Comparison of ENCODE assay signal across 8 cellular contexts in genomic region chr10:52216852-52217251, GRCh38.
A peak's percentile ranks its signal among the peaks of the same experiment; 100 is the strongest.
DNase-seq lines count a peak whose midpoint lies in the region; ATAC-seq and TF ChIP-seq lines count a peak whose summit lies in the region.

No MANE protein-coding gene starts in this region.

- H3K23me2 ChIP-seq in H9 (ENCODE audit: insufficient read length, low read depth, low read length, poor library complexity, severe bottlenecking): no peaks in the 10 kb centered on the region

- H3K4me1 Mint-ChIP-seq in H9: peaks cover 52 to 60% of the 10 kb centered on the region in 2 experiments
- no peaks in the 10 kb centered on the region for H3K4me1 Mint-ChIP-seq in activated CD8-positive, alpha-beta memory T cell treated with anti-CD3 and anti-CD28 coated beads, Interleukin-2, amount 10 ng/mL, durations not matched to agents 7 days and 5 days

- no peak overlapping the region for H2AFZ ChIP-seq in H9 (ENCODE audit: low read length)
- peak overlapping the region; percentile 25; the same call in 1 of the 2 replicates for H2AFZ ChIP-seq in MM.1S (ENCODE audit: low read length)
- H2AFZ ChIP-seq in fibroblast of lung (ENCODE audit: low read length): no peak overlapping the region

- H4K8ac ChIP-seq in H9 (replicated peaks; ENCODE audit: insufficient read length, low read depth, low read length): no peak overlapping the region

- H3K36me3 ChIP-seq in MM.1S (replicated peaks; ENCODE audit: insufficient read depth, low read length) (no peaks in the 10 kb centered on the region), fibroblast of lung (ENCODE audit: control insufficient read depth, insufficient read depth, low read length) (no peaks in the 10 kb centered on the region), upper lobe of right lung (no peaks in the 10 kb centered on the region)

- peak overlapping the region in 2 of 3 experiments; percentile 31 to 71; a peak in 2 of 7 replicates for H3K27ac Mint-ChIP-seq in H9
- no peak overlapping the region for H3K27ac Mint-ChIP-seq in activated CD8-positive, alpha-beta memory T cell treated with anti-CD3 and anti-CD28 coated beads, Interleukin-2, amount 10 ng/mL, durations not matched to agents 7 days and 5 days

- H3F3A ChIP-seq in MM.1S (ENCODE audit: insufficient read depth, low read length): 0 out of 2 replicates have a peak, but pooled peaks cover 8% of the 10 kb centered on the region

- no peak overlapping the region for H3K4me3 ChIP-seq in GM12865 (ENCODE audit: low read depth, low read length)
- H3K4me3 ChIP-seq in MM.1S (ENCODE audit: low read length): no peak overlapping the region
- H3K4me3 ChIP-seq in fibroblast of lung (replicated peaks in 1 of 4; ENCODE audit: control extremely low read depth in 1 of 4, insufficient read depth in 1 of 4, low read depth in 3 of 4, low read length in 4 of 4): no peak overlapping the region
- H3K4me3 ChIP-seq in upper lobe of right lung: no peak overlapping the region

- no peaks in the 10 kb centered on the region for H3K79me1 ChIP-seq in H9 (ENCODE audit: insufficient read depth, low read depth, low read length, poor library complexity, severe bottlenecking)

- H3K18ac ChIP-seq in H9 (ENCODE audit: insufficient read length, low read depth, low read length): no peak overlapping the region

- no peak overlapping the region for H2BK12ac ChIP-seq in H9 (ENCODE audit: insufficient read length, low read depth, low read length)

- H2AK5ac ChIP-seq in H9 (ENCODE audit: insufficient read length, low read length): no peak overlapping the region

- H4K20me1 ChIP-seq in H9 (ENCODE audit: control insufficient read depth, insufficient read depth, insufficient read length) (no peaks in the 10 kb centered on the region), MM.1S (ENCODE audit: insufficient read depth, low read length) (no peaks in the 10 kb centered on the region; the same call in 1 of the 2 replicates), fibroblast of lung (ENCODE audit: control insufficient read depth, extremely low read depth, insufficient read depth, low read length) (no peaks in the 10 kb centered on the region)

- no peaks in the 10 kb centered on the region for H3K27me3 ChIP-seq in H9 (ENCODE audit: insufficient read depth, low read length)
- no peaks in the 10 kb centered on the region for H3K27me3 ChIP-seq in MM.1S (replicated peaks; ENCODE audit: insufficient read depth, low read length)
- no peaks in the 10 kb centered on the region for H3K27me3 ChIP-seq in fibroblast of lung (ENCODE audit: control insufficient read depth, insufficient read depth, low read length)
- no peaks in the 10 kb centered on the region for H3K27me3 ChIP-seq in upper lobe of right lung

- TF ChIP-seq CTCF in GM12865 (IDR thresholded peaks at IDR 0.05; ENCODE audit: insufficient read depth, low read depth, low read length, missing control alignments): no peak
- TF ChIP-seq CTCF in H9 (conservative IDR thresholded peaks at IDR 0.05): no peak
- no peak for TF ChIP-seq CTCF in MM.1S (IDR thresholded peaks at IDR 0.05; ENCODE audit: low read length)
- no peak for TF ChIP-seq CTCF in fibroblast of lung (conservative IDR thresholded peaks at IDR 0.05 in 1 of 2, IDR thresholded peaks at IDR 0.05 in 1 of 2; ENCODE audit: low read depth in 1 of 2, low read length in 2 of 2)
- TF ChIP-seq CTCF in upper lobe of right lung (IDR thresholded peaks at IDR 0.05): no peak

- H4K5ac ChIP-seq in H9 (ENCODE audit: insufficient read length, low read depth, low read length): no peak overlapping the region

- no CpG with 5 or more reads among the region's 2 CpGs for WGBS in H9 (ENCODE audit: extremely low coverage, insufficient read length, low lambda C conversion rate)

- no peak overlapping the region for H3K56ac ChIP-seq in H9 (ENCODE audit: insufficient read length, low read depth, low read length)

- H3K14ac ChIP-seq in H9 (ENCODE audit: insufficient read depth, low read length): no peak overlapping the region

- H3K4me1 ChIP-seq in H9 (ENCODE audit: insufficient read depth, low read length) (peaks cover 2% of the 10 kb centered on the region; the same call in 1 of the 2 replicates), MM.1S (ENCODE audit: low read length) (peaks cover 22% of the 10 kb centered on the region), fibroblast of lung (ENCODE audit: control insufficient read depth, extremely low read depth, insufficient read depth, low read length) (no peaks in the 10 kb centered on the region), upper lobe of right lung (no peaks in the 10 kb centered on the region)

- H3K36me3 Mint-ChIP-seq in H9 (ENCODE audit: insufficient read depth in 1 of 3, low read depth in 3 of 3): no peaks in the 10 kb centered on the region
- no peaks in the 10 kb centered on the region for H3K36me3 Mint-ChIP-seq in activated CD8-positive, alpha-beta memory T cell treated with anti-CD3 and anti-CD28 coated beads, Interleukin-2, amount 10 ng/mL, durations not matched to agents 7 days and 5 days

- H4K91ac ChIP-seq in H9 (ENCODE audit: insufficient read length, low read depth, low read length): no peak overlapping the region

- CTCF ChIA-PET in activated CD8-positive, alpha-beta memory T cell treated with anti-CD3 and anti-CD28 coated beads, Interleukin-2, amount 10 ng/mL, durations not matched to agents 7 days and 5 days (lab: Charles Lee): interaction anchor here (1.0 to 1.3 kb wide), 2 partner anchors 12 to 246 kb away, joined by 3 read pairs; no protein-coding TSS in a partner anchor

- H3K9ac ChIP-seq in H9 (ENCODE audit: extremely low read depth, insufficient read length, low read length) (no peak overlapping the region), MM.1S (ENCODE audit: low read length) (no peak overlapping the region), fibroblast of lung (ENCODE audit: insufficient read depth, low read length) (no peak overlapping the region)

- no peaks in the 10 kb centered on the region for H3K27me3 Mint-ChIP-seq in H9 (ENCODE audit: low read depth)
- no peaks in the 10 kb centered on the region for H3K27me3 Mint-ChIP-seq in activated CD8-positive, alpha-beta memory T cell treated with anti-CD3 and anti-CD28 coated beads, Interleukin-2, amount 10 ng/mL, durations not matched to agents 7 days and 5 days

- no peak overlapping the region for H2BK15ac ChIP-seq in H9 (ENCODE audit: low read depth, low read length)

- H3K9me3 Mint-ChIP-seq in H9: no peaks in the 10 kb centered on the region
- H3K9me3 Mint-ChIP-seq in activated CD8-positive, alpha-beta memory T cell treated with anti-CD3 and anti-CD28 coated beads, Interleukin-2, amount 10 ng/mL, durations not matched to agents 7 days and 5 days (ENCODE audit: low read depth): no peaks in the 10 kb centered on the region

- no peak overlapping the region for H3K4me3 Mint-ChIP-seq in H9
- no peak overlapping the region for H3K4me3 Mint-ChIP-seq in activated CD8-positive, alpha-beta memory T cell treated with anti-CD3 and anti-CD28 coated beads, Interleukin-2, amount 10 ng/mL, durations not matched to agents 7 days and 5 days

- no peak overlapping the region for H3K4ac ChIP-seq in H9 (ENCODE audit: low read depth, low read length)

- no peak overlapping the region for H3K23ac ChIP-seq in H9 (ENCODE audit: insufficient read length, low read depth, low read length)

- H3K4me2 ChIP-seq in H9 (ENCODE audit: insufficient read depth, insufficient read length, low read length) (no peak overlapping the region), MM.1S (ENCODE audit: low read depth, low read length) (peak overlapping the region; percentile 67), fibroblast of lung (ENCODE audit: extremely low read depth, insufficient read depth, low read length) (no peak overlapping the region)

- H3K9me3 ChIP-seq in H9 (ENCODE audit: control insufficient read depth, low read depth, low read length): no peaks in the 10 kb centered on the region
- H3K9me3 ChIP-seq in MM.1S (replicated peaks; ENCODE audit: insufficient read depth, low read length): no peaks in the 10 kb centered on the region
- H3K9me3 ChIP-seq in fibroblast of lung (ENCODE audit: control insufficient read depth, insufficient read depth, low read depth, low read length): no peaks in the 10 kb centered on the region
- H3K9me3 ChIP-seq in upper lobe of right lung: no peaks in the 10 kb centered on the region

- DNase-seq in GM12865 (ENCODE audit: low read depth) (peak; percentile 71), H9 (no peak), MM.1S (peak; percentile 15), fibroblast of lung (ENCODE audit: low read depth in 2 of 2) (peak; percentile 51 to 94), upper lobe of right lung (no peak), NCI-H1092 (lab: John Stamatoyannopoulos, UW) (no peak), NCI-H1048 (lab: John Stamatoyannopoulos, UW) (no peak)
- no peak for DNase-seq in activated CD8-positive, alpha-beta memory T cell treated with anti-CD3 and anti-CD28 coated beads, Interleukin-2, amount 10 ng/mL, durations not matched to agents 7 days and 5 days

- peak; percentile 73 for ATAC-seq in upper lobe of right lung
- no peak for ATAC-seq in activated CD8-positive, alpha-beta memory T cell treated with anti-CD3 and anti-CD28 coated beads, Interleukin-2, amount 10 ng/mL, durations not matched to agents 7 days and 5 days

- H3K79me2 ChIP-seq in H9 (ENCODE audit: insufficient read depth, low read length) (no peaks in the 10 kb centered on the region), MM.1S (ENCODE audit: low read length) (no peaks in the 10 kb centered on the region), fibroblast of lung (ENCODE audit: control insufficient read depth, insufficient read depth, low read length) (no peaks in the 10 kb centered on the region)

- H3K9me2 ChIP-seq in MM.1S (replicated peaks; ENCODE audit: insufficient read depth, low read length): no peaks in the 10 kb centered on the region

- H3K27ac ChIP-seq in H9 (ENCODE audit: insufficient read length, low read depth, low read length): no peak overlapping the region
- H3K27ac ChIP-seq in MM.1S (ENCODE audit: low read length): peak overlapping the region; percentile 1; the same call in 1 of the 2 replicates
- H3K27ac ChIP-seq in fibroblast of lung (ENCODE audit: insufficient read depth, low read length): peak overlapping the region; percentile 22
- H3K27ac ChIP-seq in upper lobe of right lung: peak overlapping the region; percentile 12

- H3T11ph ChIP-seq in H9 (ENCODE audit: low read length): no peak overlapping the region

- no peak overlapping the region for H2BK20ac ChIP-seq in H9 (ENCODE audit: low read depth, low read length, poor library complexity, severe bottlenecking)

- no peak overlapping the region for H2BK5ac ChIP-seq in H9 (ENCODE audit: insufficient read length, low read length)

- intact Hi-C loops in upper lobe of right lung (cut with DNase I): no loop called here

- no peak overlapping the region for H2BK120ac ChIP-seq in H9 (ENCODE audit: low read depth, low read length, poor library complexity, severe bottlenecking)

Comparison
In these comparisons a context has a peak if more than half of its experiments do, and no peak if none do; other contexts are left out.
1. DNase-seq: peak in GM12865 (single experiment), MM.1S (single experiment) and fibroblast of lung (2 of 2); none in H9 (single experiment), upper lobe of right lung (single experiment), NCI-H1092 (single experiment), activated CD8-positive, alpha-beta memory T cell treated with anti-CD3 and anti-CD28 coated beads, Interleukin-2, amount 10 ng/mL, durations not matched to agents 7 days and 5 days (single experiment) and NCI-H1048 (single experiment).